20 cellular contexts compared by ENCODE assay signal in genomic region chr3:174957081-174957480, GRCh38.
DNase-seq lines count a peak whose midpoint lies in the region; ATAC-seq and TF ChIP-seq lines count a peak whose summit lies in the region.
"Had no signal": no experiment of that assay in that cellular context is flagged by ENCODE, and none has a peak within 500 bp of the region (broad histone marks: within the 10 kb centered on the region; RNA-seq: fewer than 3 reads in every experiment).

No MANE protein-coding gene starts in this region.

- H3K27ac Mint-ChIP-seq in HFFc6, result peak overlapping the region; percentile 81
- no peak overlapping the region for H3K27ac Mint-ChIP-seq in activated naive CD4-positive, alpha-beta T cell treated with anti-CD3 and anti-CD28 coated beads for 36 hours
- H3K27ac Mint-ChIP-seq: activated CD8-positive, alpha-beta T cell treated with anti-CD3 and anti-CD28 coated beads for 36 hours; activated naive CD8-positive, alpha-beta T cell; CD4-positive, CD25-positive, alpha-beta regulatory T cell; WTC11 had no signal

- H3K4me3 ChIP-seq in mammary epithelial cell (replicated peaks in 1 of 3; ENCODE audit: insufficient read depth in 1 of 3, low read depth in 2 of 3, low read length in 3 of 3) (no peak overlapping the region), thoracic aorta (no peak overlapping the region)
- H3K4me3 ChIP-seq: left ventricle myocardium inferior, transverse colon had no signal

- no peak for ATAC-seq in thoracic aorta (ENCODE audit: insufficient number of reproducible peaks, low FRiP score, low read depth)
- no peak for ATAC-seq in GM18870 (IDR thresholded peaks at IDR 0.05; ENCODE audit: unreplicated experiment)
- ATAC-seq: activated CD8-positive, alpha-beta T cell treated with anti-CD3 and anti-CD28 coated beads for 36 hours; HCT116; WTC11 had no signal

- in situ Hi-C loops in mammary epithelial cell (cut with MboI; ENCODE audit: low sequenced_read_pairs in 2 of 2), result no loop called here

- peak overlapping the region; percentile 42 for H3K4me3 Mint-ChIP-seq in HFFc6
- H3K4me3 Mint-ChIP-seq in activated naive CD4-positive, alpha-beta T cell treated with anti-CD3 and anti-CD28 coated beads for 36 hours, result no peak overlapping the region
- H3K4me3 Mint-ChIP-seq: activated CD8-positive, alpha-beta T cell treated with anti-CD3 and anti-CD28 coated beads for 36 hours; activated naive CD8-positive, alpha-beta T cell; CD4-positive, CD25-positive, alpha-beta regulatory T cell; WTC11 had no signal

- H3K36me3 ChIP-seq in mammary epithelial cell (ENCODE audit: insufficient read depth, low read length) (no peaks in the 10 kb centered on the region), thoracic aorta (no peaks in the 10 kb centered on the region)
- H3K36me3 ChIP-seq: left ventricle myocardium inferior, transverse colon had no signal

- peak overlapping the region; percentile 65 for H3K4me2 ChIP-seq in mammary epithelial cell (ENCODE audit: insufficient read depth, low read depth, low read length)

- DNase-seq in HFFc6 (no peak), mammary epithelial cell (no peak), kidney glomerular epithelial cell (lab: John Stamatoyannopoulos, UW) (peak; percentile 15), thoracic aorta (ENCODE audit: low spot score) (no peak), GM19240 (ENCODE audit: insufficient read length, low spot score) (no peak)
- no peak for DNase-seq in activated naive CD4-positive, alpha-beta T cell treated with anti-CD3 and anti-CD28 coated beads for 36 hours
- DNase-seq: activated CD8-positive, alpha-beta T cell treated with anti-CD3 and anti-CD28 coated beads for 36 hours; activated T-cell treated with anti-CD3 and anti-CD28 coated beads, Interleukin-2, amount 50 U/mL, for 48 hours; caudate nucleus; CD4-positive, CD25-positive, alpha-beta regulatory T cell; effector CD8-positive, alpha-beta T cell; Karpas-422; left ventricle myocardium inferior; posterior cingulate gyrus; RPMI8226; transverse colon had no signal

- intact Hi-C loops in mammary epithelial cell (cut with micrococcal nuclease), result no loop called here
- intact Hi-C loops in activated naive CD4-positive, alpha-beta T cell treated with anti-CD3 and anti-CD28 coated beads for 36 hours (cut with micrococcal nuclease), result no loop called here

- peaks cover 1% of the 10 kb centered on the region; the same call in 1 of the 2 replicates for H3K27me3 Mint-ChIP-seq in HFFc6 (ENCODE audit: insufficient read depth)
- H3K27me3 Mint-ChIP-seq in activated naive CD4-positive, alpha-beta T cell treated with anti-CD3 and anti-CD28 coated beads for 36 hours (ENCODE audit: low read depth), result no peaks in the 10 kb centered on the region
- H3K27me3 Mint-ChIP-seq: activated CD8-positive, alpha-beta T cell treated with anti-CD3 and anti-CD28 coated beads for 36 hours; activated naive CD8-positive, alpha-beta T cell; CD4-positive, CD25-positive, alpha-beta regulatory T cell had no signal

- H3K36me3 Mint-ChIP-seq in HFFc6 (ENCODE audit: low read depth), result 0 out of 2 replicates have a peak, but pooled peaks cover 3% of the 10 kb centered on the region
- no peaks in the 10 kb centered on the region for H3K36me3 Mint-ChIP-seq in activated naive CD4-positive, alpha-beta T cell treated with anti-CD3 and anti-CD28 coated beads for 36 hours (ENCODE audit: low read depth)
- H3K36me3 Mint-ChIP-seq: activated naive CD8-positive, alpha-beta T cell; CD4-positive, CD25-positive, alpha-beta regulatory T cell; WTC11 had no signal

- TF ChIP-seq CTCF in HFFc6 (IDR thresholded peaks at IDR 0.05) (no peak), mammary epithelial cell (conservative IDR thresholded peaks at IDR 0.05 in 1 of 2, IDR thresholded peaks at IDR 0.05 in 1 of 2; ENCODE audit: extremely low read depth in 1 of 2, insufficient read depth in 1 of 2, low read depth in 1 of 2, low read length in 2 of 2) (no peak), thoracic aorta (IDR thresholded peaks at IDR 0.05) (no peak)

- peaks cover 77% of the 10 kb centered on the region for H3K4me1 Mint-ChIP-seq in HFFc6 (ENCODE audit: low read depth)
- H3K4me1 Mint-ChIP-seq in activated naive CD4-positive, alpha-beta T cell treated with anti-CD3 and anti-CD28 coated beads for 36 hours (ENCODE audit: low read depth), result no peaks in the 10 kb centered on the region
- H3K4me1 Mint-ChIP-seq: CD4-positive, CD25-positive, alpha-beta regulatory T cell had no signal

- no peaks in the 10 kb centered on the region for H4K20me1 ChIP-seq in mammary epithelial cell (ENCODE audit: insufficient read depth, low read length)

- H3K9me3 ChIP-seq in mammary epithelial cell (replicated peaks; ENCODE audit: insufficient read depth, low read length) (no peaks in the 10 kb centered on the region), thoracic aorta (no peaks in the 10 kb centered on the region)
- H3K9me3 ChIP-seq: left ventricle myocardium inferior, transverse colon had no signal

- H3K79me2 ChIP-seq in mammary epithelial cell (ENCODE audit: insufficient read depth, low read length), result no peaks in the 10 kb centered on the region

- no peak overlapping the region for H3K9ac ChIP-seq in mammary epithelial cell (ENCODE audit: insufficient read depth, low read length)

- CTCF ChIA-PET in mammary epithelial cell (lab: Charles Lee; ENCODE audit: low non-redundant PET), result no interaction called here
- CTCF ChIA-PET in activated naive CD4-positive, alpha-beta T cell treated with anti-CD3 and anti-CD28 coated beads for 36 hours (lab: Charles Lee), result no interaction called here

- BruUV-seq in mammary epithelial cell (replicated peaks; lab: Mats Ljungman, UMichigan), result no TSS peak

- 97% methylated on average over 2 of the region's 2 CpGs for WGBS in mammary epithelial cell (ENCODE audit: low coverage, missing lambda C conversion rate)

- no peaks in the 10 kb centered on the region for H3K9me3 Mint-ChIP-seq in HFFc6
- no peaks in the 10 kb centered on the region for H3K9me3 Mint-ChIP-seq in activated naive CD4-positive, alpha-beta T cell treated with anti-CD3 and anti-CD28 coated beads for 36 hours
- H3K9me3 Mint-ChIP-seq: activated CD8-positive, alpha-beta T cell treated with anti-CD3 and anti-CD28 coated beads for 36 hours; WTC11 had no signal

- H3K27ac ChIP-seq in mammary epithelial cell (ENCODE audit: insufficient read depth, low read depth, low read length) (peak overlapping the region; percentile 88), thoracic aorta (peak overlapping the region; percentile 10 to 56)
- H3K27ac ChIP-seq: left ventricle myocardium inferior, transverse colon had no signal

- H2AFZ ChIP-seq in mammary epithelial cell (ENCODE audit: low read depth, low read length), result peak overlapping the region; percentile 78

- H3K4me1 ChIP-seq in mammary epithelial cell (ENCODE audit: insufficient read depth, low read length) (peaks cover 35% of the 10 kb centered on the region), thoracic aorta (ENCODE audit: control insufficient read depth in 1 of 2, low read depth in 2 of 2) (peaks cover 10 to 30% of the 10 kb centered on the region in 2 donors)

- dilution Hi-C loops in mammary epithelial cell (cut with HindIII; ENCODE audit: low sequenced_read_pairs), result no loop called here

- H3K27me3 ChIP-seq in mammary epithelial cell (ENCODE audit: insufficient read depth, low read length) (no peaks in the 10 kb centered on the region), thoracic aorta (replicated peaks; ENCODE audit: insufficient read depth) (no peaks in the 10 kb centered on the region)
- H3K27me3 ChIP-seq: transverse colon had no signal
